Comparison of ENCODE assay signal across 8 cellular contexts in genomic region chr3:179450901-179451334, GRCh38. TPM values are rescaled to one million over a fixed set of nuclear protein-coding genes. Genes with fewer than 3 reads are reported as not detected.
DNase-seq lines count a peak whose midpoint lies in the region; ATAC-seq and TF ChIP-seq lines count a peak whose summit lies in the region.

No MANE protein-coding gene starts in this region.

- H2AK5ac ChIP-seq in mesenchymal stem cell (ENCODE audit: low read length, severe bottlenecking) = no peak overlapping the region

- peaks cover 2% of the 10 kb centered on the region for H3K79me1 ChIP-seq in mesenchymal stem cell (replicated peaks; ENCODE audit: low read length, poor library complexity, severe bottlenecking)

- H2BK120ac ChIP-seq in mesenchymal stem cell (ENCODE audit: low read depth, low read length) = peak overlapping the region; percentile 91

- H3K4me3 ChIP-seq in Panc1 (ENCODE audit: low read depth in 2 of 2, low read length in 2 of 2) (peak overlapping the region; percentile 64 to 72), ectodermal cell (ENCODE audit: insufficient read depth, low read depth, low read length) (peak overlapping the region; percentile 68), mesenchymal stem cell (ENCODE audit: insufficient read depth in 1 of 2, low read depth in 1 of 2, low read length in 2 of 2) (peak overlapping the region; percentile 90 to 94), transverse colon (peak overlapping the region; percentile 49 to 77 (median 56))

- H3K14ac ChIP-seq in mesenchymal stem cell (ENCODE audit: low read length in 2 of 2) = peak overlapping the region in 1 of 2 experiments; percentile 98

- no TSS peak for BruUV-seq in Panc1 (replicated peaks; lab: Mats Ljungman, UMichigan)

- peak; percentile 10 for ATAC-seq in GM18508 (IDR thresholded peaks at IDR 0.05; ENCODE audit: insufficient read depth, unreplicated experiment)
- ATAC-seq in HG02981 (IDR thresholded peaks at IDR 0.05; ENCODE audit: unreplicated experiment) = peak; percentile 35
- peak; percentile 75 for ATAC-seq in Panc1

- H2AFZ ChIP-seq in mesenchymal stem cell (ENCODE audit: low read depth, low read length) = peak overlapping the region; percentile 57

- peak overlapping the region in 1 of 2 experiments; percentile 99 for H3K4ac ChIP-seq in mesenchymal stem cell (ENCODE audit: low read depth in 1 of 2, low read length in 2 of 2)

- H3K4me2 ChIP-seq in mesenchymal stem cell (ENCODE audit: low read length, poor library complexity, severe bottlenecking) = peak overlapping the region; percentile 82

- CTCF ChIA-PET in Panc1 (lab: Charles Lee) = no interaction called here

- H3K4me1 ChIP-seq in Panc1 (ENCODE audit: control insufficient read depth, insufficient read depth, low read length) = peaks cover 11% of the 10 kb centered on the region
- H3K4me1 ChIP-seq in ectodermal cell (ENCODE audit: control insufficient read depth, insufficient read depth, low read length) = peaks cover 17% of the 10 kb centered on the region
- H3K4me1 ChIP-seq in mesenchymal stem cell (ENCODE audit: control insufficient read depth, insufficient read depth, low read depth, low read length) = no peaks in the 10 kb centered on the region
- H3K4me1 ChIP-seq in transverse colon = peaks cover 0 to 32% (median 8%) of the 10 kb centered on the region in 4 donors

- peak overlapping the region; percentile 32 to 67 for H2BK12ac ChIP-seq in mesenchymal stem cell (ENCODE audit: low read length in 2 of 2)

- H3K27ac ChIP-seq in Panc1 (ENCODE audit: low read length) (peak overlapping the region; percentile 78), ectodermal cell (ENCODE audit: insufficient read depth, low read depth, low read length, poor library complexity, severe bottlenecking) (peak overlapping the region; percentile 51), mesenchymal stem cell (ENCODE audit: low read length, poor library complexity, severe bottlenecking) (peak overlapping the region; percentile 38), transverse colon (peak overlapping the region; percentile 90 to 97 (median 92))

- intact Hi-C loops in Panc1 (cut with micrococcal nuclease; ENCODE audit: unreplicated experiment) = no loop called here
- intact Hi-C loops in transverse colon (cut with DNase I; ENCODE audit: low total_unique reads) = loop anchor here (5.0 kb wide), 1 partner anchor 104 kb away; the partner anchor contains the start of gene MFN1

- POLR2A ChIA-PET in Panc1 (lab: Charles Lee) = interaction anchor here (0.6 kb wide), 1 partner anchor 126 kb away, joined by 3 read pairs; no protein-coding TSS in a partner anchor

- in situ Hi-C loops in Panc1 (cut with HindIII; ENCODE audit: low pct_unique_long_range_greater_than_20kb, low sequenced_read_pairs) (no loop called here), transverse colon (cut with MboI; ENCODE audit: low pct_ligation_motif_present in 1 of 4, low pct_unique_long_range_greater_than_20kb in 1 of 4, low sequenced_read_pairs in 3 of 4) (no loop called here)

- TF ChIP-seq CTCF in Panc1 (IDR thresholded peaks at IDR 0.05) (no peak), transverse colon (IDR thresholded peaks at IDR 0.05) (no peak)

- DNase-seq in A172 (ENCODE audit: low spot score) (peak; percentile 36), Panc1 (ENCODE audit: low read depth, low spot score) (no peak), mesenchymal stem cell (peak; percentile 58), transverse colon (peak; percentile 9), T-helper 9 cell (no peak)

- peak overlapping the region; percentile 80 for H2BK5ac ChIP-seq in mesenchymal stem cell (ENCODE audit: low read depth, low read length, poor library complexity, severe bottlenecking)

- peaks cover 4% of the 10 kb centered on the region; the same call in 1 of the 2 replicates for H3K27me3 ChIP-seq in Panc1 (ENCODE audit: control insufficient read depth, insufficient read depth, low read length)
- H3K27me3 ChIP-seq in ectodermal cell (ENCODE audit: control insufficient read depth, insufficient read depth, low read length, poor library complexity, severe bottlenecking) = peaks cover 14% of the 10 kb centered on the region
- no peaks in the 10 kb centered on the region for H3K27me3 ChIP-seq in mesenchymal stem cell (ENCODE audit: control insufficient read depth in 1 of 2, insufficient read depth in 1 of 2, low read length in 2 of 2)
- H3K27me3 ChIP-seq in transverse colon = peaks cover 27% of the 10 kb centered on the region

- TF ChIP-seq EP300 in transverse colon (IDR thresholded peaks at IDR 0.05; ENCODE audit: low read depth) = peak; percentile 31

- peak overlapping the region; percentile 95 for H3K9ac ChIP-seq in mesenchymal stem cell (ENCODE audit: low read length)

- peak overlapping the region; percentile 40 for H2BK15ac ChIP-seq in mesenchymal stem cell (ENCODE audit: low read depth, poor library complexity, severe bottlenecking)

- WGBS in ectodermal cell, 2 experiments = 0% methylated on average over 57 of the region's 57 CpGs
- WGBS in mesenchymal stem cell = 0% methylated on average over 28 of the region's 57 CpGs
- WGBS in transverse colon (ENCODE audit: low coverage in 1 of 2), 2 donors = 6% methylated on average over 11 of the region's 57 CpGs; no CpG with 5 or more reads in 1 of the 2 donors

- H3K9me3 ChIP-seq in Panc1 (ENCODE audit: control insufficient read depth, insufficient read depth, low read depth, low read length) = no peaks in the 10 kb centered on the region
- H3K9me3 ChIP-seq in ectodermal cell (ENCODE audit: control insufficient read depth, low read length) = no peaks in the 10 kb centered on the region
- no peaks in the 10 kb centered on the region for H3K9me3 ChIP-seq in mesenchymal stem cell (ENCODE audit: control insufficient read depth, low read length)
- no peaks in the 10 kb centered on the region for H3K9me3 ChIP-seq in transverse colon

- peak overlapping the region in 1 of 2 experiments; percentile 61 for H3K23ac ChIP-seq in mesenchymal stem cell (ENCODE audit: low read length in 2 of 2)

- peak overlapping the region; percentile 23 to 99 for H3K18ac ChIP-seq in mesenchymal stem cell (ENCODE audit: low read depth in 1 of 2, low read length in 2 of 2)

- H4K91ac ChIP-seq in mesenchymal stem cell (ENCODE audit: low read length) = peak overlapping the region; percentile 95

- no peak for TF ChIP-seq POLR2A in transverse colon (IDR thresholded peaks at IDR 0.05)

- H4K8ac ChIP-seq in mesenchymal stem cell (ENCODE audit: low read length) = peak overlapping the region; percentile 93

- H3K36me3 ChIP-seq in Panc1 (ENCODE audit: control insufficient read depth, insufficient read depth, low read length) (no peaks in the 10 kb centered on the region), ectodermal cell (ENCODE audit: control insufficient read depth, insufficient read depth, low read length) (no peaks in the 10 kb centered on the region), mesenchymal stem cell (ENCODE audit: control insufficient read depth in 1 of 2, insufficient read depth in 2 of 2, low read depth in 1 of 2, low read length in 2 of 2) (peaks cover 0 to 4% of the 10 kb centered on the region in 2 experiments), transverse colon (no peaks in the 10 kb centered on the region)

RNA-seq across cellular contexts. Expression of gene GNB4, which starts 0.4 kb away (rescaled TPM):
- 73.3 and 92.5 TPM in 2 replicates for total RNA-seq in A172 (2014; rRNA removed; shearing (Covaris generic))
- total RNA-seq in Panc1 (2021; ENCODE audit: unreplicated experiment) = 26.7 TPM
- 9.7 TPM for polyA plus RNA-seq in Panc1 (2012; ENCODE audit: insufficient read length)
- polyA plus RNA-seq in ectodermal cell (2013, experiment 1 of 4) = 35.1 TPM
- polyA plus RNA-seq in ectodermal cell (2013, experiment 2 of 4) = 37.8 TPM
- 27.8 TPM for polyA plus RNA-seq in ectodermal cell (2013, experiment 3 of 4)
- 29.3 TPM for polyA plus RNA-seq in ectodermal cell (2013, experiment 4 of 4)
- polyA plus RNA-seq in mesenchymal stem cell (2013, experiment 1 of 2) = 37.2 TPM
- 38.8 TPM for polyA plus RNA-seq in mesenchymal stem cell (2013, experiment 2 of 2)
- 10 to 100 TPM in 2 of 4 donors, 1 to 10 TPM in 2; 9.0 to 11.6 (median 10.2) TPM for total RNA-seq in transverse colon

Comparison
In these comparisons a context has a peak if more than half of its experiments do, and no peak if none do; other contexts are left out.
1. DNase-seq: peak in A172 (single experiment), mesenchymal stem cell (single experiment) and transverse colon (single experiment); none in Panc1 (single experiment) and T-helper 9 cell (single experiment).
2. ATAC-seq: peak in every context shown above with its lines; median percentile 75 in Panc1; 35 in HG02981; 10 in GM18508.
3. H3K27ac ChIP-seq: peak in every context shown above with its lines; median percentile 92 in transverse colon; 78 in Panc1; 51 in ectodermal cell; 38 in mesenchymal stem cell.
4. Peak in every context shown above with its lines, with median percentiles within 50 percentile points of each other: H3K4me3 ChIP-seq.